Comparison of ENCODE assay signal across 11 cellular contexts in the genomic region with DNA sequence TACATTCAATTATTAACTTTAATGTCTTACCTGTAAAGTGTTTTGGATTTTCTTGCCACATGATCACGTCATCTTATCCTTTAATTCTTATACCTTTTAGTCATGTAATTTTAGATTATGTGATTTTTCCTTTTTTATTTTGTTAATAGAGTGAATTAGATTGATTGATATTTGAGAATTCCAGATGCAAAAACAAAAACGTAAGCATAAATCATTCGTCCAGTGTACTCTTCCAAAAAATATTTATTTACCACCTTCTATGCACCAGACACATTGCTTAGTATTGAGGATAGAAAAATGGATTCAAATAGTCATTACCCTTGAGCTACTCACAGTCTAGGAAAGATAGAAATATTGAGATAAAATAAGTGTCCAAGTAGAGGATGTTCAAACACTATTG.
"Had no signal": no experiment of that assay in that cellular context is flagged by ENCODE, and none has a peak within 500 bp of the region (broad histone marks: within the 10 kb centered on the region; RNA-seq: fewer than 3 reads in every experiment).

No MANE protein-coding gene starts in this region.

- DNase-seq: GM23248, GOT3, H7, H9, HCEC 1CT, HFFc6 had no signal

- H3K27ac ChIP-seq: GM23248 had no signal

- H3K36me3 ChIP-seq: HAP-1 had no signal

- H2AFZ ChIP-seq: GM23248, GM23338 had no signal

- H3K4me1 ChIP-seq: HAP-1 had no signal

- ATAC-seq: GM23338, HCT116 had no signal

- H3K9me3 ChIP-seq: HAP-1 had no signal

- H3K4me3 ChIP-seq: GM23248, GM23338, HAP-1 had no signal

- FAIRE-seq: H1, H54 had no signal

- H3K4me2 ChIP-seq: GM23338 had no signal

- H3K9ac ChIP-seq: GM23248 had no signal
